Comparison of ENCODE assay signal across 17 cellular contexts in genomic region chr1:5161372-5161771, GRCh38.
"Had no signal": no experiment of that assay in that cellular context is flagged by ENCODE, and none has a peak within 500 bp of the region (broad histone marks: within the 10 kb centered on the region; RNA-seq: fewer than 3 reads in every experiment).

No MANE protein-coding gene starts in this region.

- H3K4me3 Mint-ChIP-seq: activated CD4-positive, alpha-beta memory T cell treated with anti-CD3 and anti-CD28 coated beads for 36 hours; activated CD4-positive, alpha-beta T cell treated with anti-CD3 and anti-CD28 coated beads for 36 hours; activated CD8-positive, alpha-beta memory T cell treated with anti-CD3 and anti-CD28 coated beads, Interleukin-2, amount 10 ng/mL, durations not matched to agents 7 days and 5 days; activated naive CD4-positive, alpha-beta T cell treated with anti-CD3 and anti-CD28 coated beads, Interleukin-2, amount 50 U/mL, for 24 hours; nephron had no signal

- H3K27me3 Mint-ChIP-seq: activated CD8-positive, alpha-beta memory T cell treated with anti-CD3 and anti-CD28 coated beads, Interleukin-2, amount 10 ng/mL, durations not matched to agents 7 days and 5 days had no signal

- H3K27ac Mint-ChIP-seq: activated CD4-positive, alpha-beta memory T cell treated with anti-CD3 and anti-CD28 coated beads for 36 hours; activated CD4-positive, alpha-beta T cell treated with anti-CD3 and anti-CD28 coated beads for 36 hours; activated CD8-positive, alpha-beta memory T cell treated with anti-CD3 and anti-CD28 coated beads, Interleukin-2, amount 10 ng/mL, durations not matched to agents 7 days and 5 days; activated naive CD4-positive, alpha-beta T cell treated with anti-CD3 and anti-CD28 coated beads, Interleukin-2, amount 50 U/mL, for 24 hours; activated T-helper 2 cell treated with anti-CD3 and anti-CD28 coated beads, Interferon-gamma antibody, Interleukin-2, Interleukin-4, amounts not matched to agents 10 μg/mL and 5 μg/mL and 100 μg/mL, durations not matched to agents 14 hours and 24 hours and 36 hours; nephron had no signal

- H3K36me3 Mint-ChIP-seq: activated CD4-positive, alpha-beta memory T cell treated with anti-CD3 and anti-CD28 coated beads for 36 hours; activated CD8-positive, alpha-beta memory T cell treated with anti-CD3 and anti-CD28 coated beads, Interleukin-2, amount 10 ng/mL, durations not matched to agents 7 days and 5 days; activated naive CD4-positive, alpha-beta T cell treated with anti-CD3 and anti-CD28 coated beads, Interleukin-2, amount 50 U/mL, for 24 hours had no signal

- H3K27me3 ChIP-seq: cardiac muscle cell, transverse colon had no signal

- DNase-seq: activated CD4-positive, alpha-beta memory T cell treated with anti-CD3 and anti-CD28 coated beads for 36 hours; activated CD4-positive, alpha-beta T cell treated with anti-CD3 and anti-CD28 coated beads for 36 hours; activated CD8-positive, alpha-beta memory T cell treated with anti-CD3 and anti-CD28 coated beads, Interleukin-2, amount 10 ng/mL, durations not matched to agents 7 days and 5 days; activated T-cell treated with anti-CD3 and anti-CD28 coated beads, Interleukin-2, amount 50 U/mL, for 1 hour; kidney glomerular epithelial cell; left ventricle myocardium superior; right cardiac atrium; stimulated activated CD4-positive, alpha-beta T cell treated with anti-CD3 and anti-CD28 coated beads, Interleukin-15, amount 100 ng/mL, for 24 hours; stimulated activated CD4-positive, alpha-beta T cell treated with anti-CD3 and anti-CD28 coated beads, Interleukin-4, amount 100 ng/mL, for 24 hours; stimulated activated naive CD8-positive, alpha-beta T cell treated with anti-CD3 and anti-CD28 coated beads, Interleukin-15, Interleukin-2, amounts not matched to agents 100 U/mL and 50 U/mL, for 24 hours; transverse colon had no signal

- H3K27ac ChIP-seq: cardiac muscle cell, prostate gland, skin epidermis, transverse colon had no signal

- H3K4me1 ChIP-seq: prostate gland, transverse colon had no signal

- H3K4me1 Mint-ChIP-seq: activated CD8-positive, alpha-beta memory T cell treated with anti-CD3 and anti-CD28 coated beads, Interleukin-2, amount 10 ng/mL, durations not matched to agents 7 days and 5 days; activated naive CD4-positive, alpha-beta T cell treated with anti-CD3 and anti-CD28 coated beads, Interleukin-2, amount 50 U/mL, for 24 hours; nephron had no signal

- H3K4me3 ChIP-seq: cardiac muscle cell, prostate gland, skin epidermis, transverse colon had no signal

- H3K9me3 Mint-ChIP-seq: activated naive CD4-positive, alpha-beta T cell treated with anti-CD3 and anti-CD28 coated beads, Interleukin-2, amount 50 U/mL, for 24 hours had no signal

- H3K9me3 ChIP-seq: prostate gland, transverse colon had no signal
